ENCODE assay signal across 8 cellular contexts in genomic region chr17:75404739-75405364, GRCh38. TPM values are rescaled to one million over a fixed set of nuclear protein-coding genes. Genes with fewer than 3 reads are reported as not detected.
A peak's percentile ranks its signal among the peaks of the same experiment; 100 is the strongest.
DNase-seq lines count a peak whose midpoint lies in the region; ATAC-seq, FAIRE-seq and TF ChIP-seq lines count a peak whose summit lies in the region.

No MANE protein-coding gene starts in this region.

- POLR2A ChIA-PET in A549 (lab: Yijun Ruan, JAX): interaction anchor here (0.6 to 2.0 kb wide), 8 partner anchors 8 to 142 kb away, joined by 3 to 27 read pairs (median 10); partner anchors contain the start of genes MIF4GD, SLC25A19 and TMEM94

- DNase-seq in A549 (ENCODE audit: low read depth in 1 of 2, low spot score in 1 of 2): peak; percentile 42 to 58
- peak; percentile 57 for DNase-seq in RPMI8226
- peak; percentile 32 for DNase-seq in activated gamma-delta T cell treated with anti-CD3 and anti-CD28 coated beads, Interleukin-2, amount 50 U/mL, for 16 hours (ENCODE audit: low read depth)
- peak; percentile 55 for DNase-seq in glutamatergic neuron
- peak; percentile 83 for DNase-seq in osteoblast (ENCODE audit: insufficient read length, low spot score, missing footprints)
- peak; percentile 43 for DNase-seq in uterus

- no peak for TF ChIP-seq EP300 in A549 (IDR thresholded peaks at IDR 0.05)

- TF ChIP-seq RAD21 in A549 (conservative IDR thresholded peaks at IDR 0.05 in 1 of 2, IDR thresholded peaks at IDR 0.05 in 1 of 2): no peak

- H4K20me1 ChIP-seq in osteoblast (ENCODE audit: insufficient read depth, low read length): peaks cover 31% of the 10 kb centered on the region

- H3K27me3 ChIP-seq in osteoblast (ENCODE audit: insufficient read depth, low read length) (peaks cover 7% of the 10 kb centered on the region), uterus (no peaks in the 10 kb centered on the region)

- no peak for FAIRE-seq in A549 (lab: Jason Lieb, UNC)

- H3K4me3 Mint-ChIP-seq in glutamatergic neuron (ENCODE audit: unreplicated experiment): peak overlapping the region; percentile 89

- H3K36me3 Mint-ChIP-seq in glutamatergic neuron (ENCODE audit: unreplicated experiment): no peaks in the 10 kb centered on the region

- H3K27ac ChIP-seq in A549 (peak overlapping the region; percentile 91 to 95), osteoblast (ENCODE audit: low read depth, low read length) (peak overlapping the region; percentile 74), uterus (peak overlapping the region; percentile 79 to 86)

- TF ChIP-seq CTCF in A549 (IDR thresholded peaks at IDR 0.05) (no peak), glutamatergic neuron (IDR thresholded peaks at IDR 0.05; ENCODE audit: partially characterized antibody, unreplicated experiment) (no peak), osteoblast (IDR thresholded peaks at IDR 0.05; ENCODE audit: extremely low read depth, low read depth, low read length) (no peak), uterus (IDR thresholded peaks at IDR 0.05) (no peak)

- H3K36me3 ChIP-seq in osteoblast (ENCODE audit: insufficient read depth, low read length) (no peaks in the 10 kb centered on the region), uterus (no peaks in the 10 kb centered on the region)

- H3K4me2 ChIP-seq in A549: peak overlapping the region; percentile 87
- H3K4me2 ChIP-seq in osteoblast (ENCODE audit: insufficient read depth, low read length): peak overlapping the region; percentile 99

- TF ChIP-seq POLR2A in A549 (IDR thresholded peaks at IDR 0.05; ENCODE audit: low read length) (no peak), uterus (IDR thresholded peaks at IDR 0.05) (no peak)

- H3K4me1 Mint-ChIP-seq in glutamatergic neuron (ENCODE audit: low read depth, unreplicated experiment): peaks cover 5% of the 10 kb centered on the region

- H3K9me3 Mint-ChIP-seq in glutamatergic neuron (ENCODE audit: unreplicated experiment): peaks cover 2% of the 10 kb centered on the region

- intact Hi-C loops in uterus (cut with DNase I; ENCODE audit: low total_unique reads): loop anchor here (5.0 kb wide), 1 partner anchor 83 kb away; no protein-coding TSS in a partner anchor

- H3K27ac Mint-ChIP-seq in glutamatergic neuron (ENCODE audit: unreplicated experiment): peak overlapping the region; percentile 52

- H3K4me3 ChIP-seq in A549 (peak overlapping the region; percentile 96), osteoblast (ENCODE audit: insufficient read depth, low read length) (peak overlapping the region; percentile 97), uterus (peak overlapping the region; percentile 69 to 95)

- 1% methylated on average over 28 of the region's 37 CpGs for WGBS in A549 (ENCODE audit: missing lambda C conversion rate)

- peak overlapping the region; percentile 87 for H2AFZ ChIP-seq in osteoblast (ENCODE audit: low read length)

- peaks cover 13% of the 10 kb centered on the region; the same call in 1 of the 3 replicates for H3K4me1 ChIP-seq in A549
- peaks cover 11% of the 10 kb centered on the region for H3K4me1 ChIP-seq in osteoblast (ENCODE audit: insufficient read depth, low read length)
- H3K4me1 ChIP-seq in uterus: peaks cover 0 to 13% of the 10 kb centered on the region in 2 donors

- H3K27me3 Mint-ChIP-seq in glutamatergic neuron (ENCODE audit: unreplicated experiment): no peaks in the 10 kb centered on the region

- CTCF ChIA-PET in A549 (lab: Yijun Ruan, JAX): interaction anchor here (0.5 to 13.5 kb wide), 14 partner anchors 10 to 750 kb away, joined by 3 to 272 read pairs (median 3); partner anchors contain the start of genes MIF4GD and SLC25A19

- peaks cover 53% of the 10 kb centered on the region for H3K79me2 ChIP-seq in osteoblast (ENCODE audit: insufficient read depth, low read length)

- ATAC-seq in A549 (peak; percentile 64 to 69), GM19023 (IDR thresholded peaks at IDR 0.05; ENCODE audit: unreplicated experiment) (peak; percentile 15), HG03354 (IDR thresholded peaks at IDR 0.05; ENCODE audit: poor library complexity, severe bottlenecking, unreplicated experiment) (peak; percentile 24)

- H3K9me3 ChIP-seq in A549 (no peaks in the 10 kb centered on the region), osteoblast (ENCODE audit: low read depth, low read length) (no peaks in the 10 kb centered on the region), uterus (no peaks in the 10 kb centered on the region)

TF ChIP-seq in A549, 52 proteins besides CTCF, POLR2A, EP300 and RAD21:
- TF ChIP-seq HEYL (CRISPR knock-in tag; IDR thresholded peaks at IDR 0.05) (no peak), BHLHE40 (IDR thresholded peaks at IDR 0.05; ENCODE audit: low read depth, low read length) (no peak), KDM5A (IDR thresholded peaks at IDR 0.05) (peak; percentile 46; the same call in 1 of the 2 replicates), CEBPB (IDR thresholded peaks at IDR 0.05) (0 out of 4 replicates have a peak, but pooled peaks of 1 of the 2 experiments have one; percentile 3)
TF ChIP-seq in A549: peak in this region for 2.

RNA-seq across cellular contexts. Expression of gene GRB2, which starts 0.6 kb away (rescaled TPM):
- polyA plus RNA-seq in A549 (2011; rRNA removed): 87.5 and 91.4 TPM in 2 replicates
- polyA plus RNA-seq in A549 (2012; cell fraction: cytosol; rRNA removed): 88.8 and 101 TPM in 2 replicates
- 106 and 120 TPM in 2 replicates for polyA plus RNA-seq in A549 (2012; cell fraction: nucleus; rRNA removed)
- polyA plus RNA-seq in A549 (2017; fragmentation: RNase III; extraction: RNeasy Plus Mini Kit Qiagen cat#74134 plus additional on column Dnase treatment): 89.0 to 91.9 TPM (median 90.1 TPM) in 3 replicates
- 33.3 and 40.5 TPM in 2 replicates for polyA minus RNA-seq in A549 (2011; rRNA and poly(A)+ RNA removed)
- total RNA-seq in glutamatergic neuron (ENCODE audit: unreplicated experiment): 148 TPM
- 68.8 and 69.0 TPM in 2 replicates for total RNA-seq in osteoblast
- 100 to 1,000 TPM in 1 of 4 donors, 10 to 100 TPM in 3; 51.5 to 127 (median 78.1) TPM for total RNA-seq in uterus

RNA-seq across cellular contexts. Expression of gene TMEM94, which starts 51.6 kb away (rescaled TPM):
- polyA plus RNA-seq in A549 (2011; rRNA removed) (30.5 and 42.7 TPM in 2 replicates), A549 (2017; fragmentation: RNase III; extraction: RNeasy Plus Mini Kit Qiagen cat#74134 plus additional on column Dnase treatment) (50.0 to 64.9 TPM (median 63.8 TPM) in 3 replicates)
- 78.2 and 99.5 TPM in 2 replicates for polyA plus RNA-seq in A549 (2012; cell fraction: cytosol; rRNA removed)
- polyA plus RNA-seq in A549 (2012; cell fraction: nucleus; rRNA removed): 407 and 498 TPM in 2 replicates
- 56.2 and 73.8 TPM in 2 replicates for polyA minus RNA-seq in A549 (2011; rRNA and poly(A)+ RNA removed)
- total RNA-seq in glutamatergic neuron (ENCODE audit: unreplicated experiment) (117 TPM), osteoblast (33.3 and 38.0 TPM in 2 replicates), uterus (10 to 100 TPM in 2 of 4 donors, 1 to 10 TPM in 2; 3.8 to 91.2 (median 26.0) TPM)

Comparison
In these comparisons a context has a peak if more than half of its experiments do, and no peak if none do; other contexts are left out.
1. Peak in every context shown above with its lines: DNase-seq, ATAC-seq, H3K4me3 ChIP-seq and H3K27ac ChIP-seq.
2. ATAC-seq: peak in every context shown above with its lines; median percentile 66 in A549; 24 in HG03354; 15 in GM19023.
3. DNase-seq: peak in every context shown above with its lines; median percentile 83 in osteoblast; 57 in RPMI8226; 55 in glutamatergic neuron; 50 in A549; 43 in uterus; 32 in activated gamma-delta T cell treated with anti-CD3 and anti-CD28 coated beads, Interleukin-2, amount 50 U/mL, for 16 hours.